ENCODE assay signal across 8 cellular contexts in the genomic region with DNA sequence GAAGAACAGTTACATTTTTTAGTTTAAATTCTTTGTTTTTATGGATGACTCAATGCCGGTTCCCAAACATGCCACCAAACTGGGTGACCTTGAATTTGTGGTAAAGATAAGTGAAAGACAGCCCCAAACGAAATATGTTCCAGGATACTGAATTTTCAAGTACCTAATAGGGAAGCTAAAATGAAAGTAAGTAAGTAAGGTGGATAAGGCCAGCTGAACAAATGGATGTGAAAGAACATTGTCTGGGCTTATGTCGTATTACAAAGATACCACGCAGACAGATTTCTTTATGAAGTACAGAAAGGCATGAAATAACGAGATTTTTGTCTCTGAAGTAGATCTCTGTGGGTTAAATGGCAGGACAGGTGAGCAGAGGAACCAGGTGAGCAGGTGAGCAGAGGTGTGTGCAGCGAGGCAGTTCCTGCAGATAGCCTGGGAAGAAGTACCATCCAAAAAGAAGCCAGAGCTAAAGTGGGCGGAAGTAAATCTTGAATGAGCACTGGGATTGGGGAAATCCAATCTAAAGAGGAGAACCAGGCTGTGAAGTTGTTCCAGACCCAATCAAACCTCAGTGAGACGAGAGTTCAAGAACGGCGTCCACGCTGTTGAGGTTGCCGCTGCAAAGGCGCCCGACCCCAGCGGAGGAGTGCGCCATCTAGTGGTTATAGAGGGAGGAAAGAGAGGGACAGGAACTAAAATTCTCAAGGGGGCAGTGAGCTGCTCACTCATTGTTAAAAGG. TPM values are rescaled to one million over a fixed set of nuclear protein-coding genes. Genes with fewer than 3 reads are reported as not detected.
DNase-seq lines count a peak whose midpoint lies in the region; ATAC-seq and TF ChIP-seq lines count a peak whose summit lies in the region.

No MANE protein-coding gene starts in this region.

- 29 to 31% (median 31%) methylated on average over 16 of the region's 16 CpGs for WGBS in heart left ventricle, 4 donors

- no peaks in the 10 kb centered on the region for H3K9me2 ChIP-seq in MM.1S (replicated peaks; ENCODE audit: insufficient read depth, low read length)

- peak overlapping the region; percentile 73 for H3K4me3 Mint-ChIP-seq in activated naive CD4-positive, alpha-beta T cell treated with anti-CD3 and anti-CD28 coated beads, Interleukin-2, amount 50 U/mL, for 24 hours

- no peaks in the 10 kb centered on the region for H3K27me3 Mint-ChIP-seq in activated naive CD4-positive, alpha-beta T cell treated with anti-CD3 and anti-CD28 coated beads, Interleukin-2, amount 50 U/mL, for 24 hours

- peak overlapping the region; percentile 19; the same call in 1 of the 2 replicates for H3K9ac ChIP-seq in MM.1S (ENCODE audit: low read length)

- no peaks in the 10 kb centered on the region for H3K4me1 ChIP-seq in MM.1S (ENCODE audit: low read length)
- H3K4me1 ChIP-seq in heart left ventricle, result peaks cover 0 to 14% (median 2%) of the 10 kb centered on the region in 12 donors

- peak overlapping the region; percentile 96 for H2AFZ ChIP-seq in MM.1S (ENCODE audit: low read length)

- no peaks in the 10 kb centered on the region for H3K9me3 Mint-ChIP-seq in activated naive CD4-positive, alpha-beta T cell treated with anti-CD3 and anti-CD28 coated beads, Interleukin-2, amount 50 U/mL, for 24 hours

- intact Hi-C loops in heart left ventricle (cut with DNase I), result loop anchor here in 9 of 10 donors (2.0 to 10.0 kb wide), 8 partner anchors 33 to 331 kb away; no protein-coding TSS in a partner anchor

- H3K36me3 Mint-ChIP-seq in activated naive CD4-positive, alpha-beta T cell treated with anti-CD3 and anti-CD28 coated beads, Interleukin-2, amount 50 U/mL, for 24 hours, result no peaks in the 10 kb centered on the region

- H3K4me2 ChIP-seq in MM.1S (ENCODE audit: low read depth, low read length), result peak overlapping the region; percentile 89

- no peaks in the 10 kb centered on the region for H3K79me2 ChIP-seq in MM.1S (ENCODE audit: low read length)

- TF ChIP-seq CTCF in GM10248 (IDR thresholded peaks at IDR 0.05; ENCODE audit: control extremely low read depth, extremely low read depth, low read depth, missing control alignments) (peak; percentile 80), MM.1S (IDR thresholded peaks at IDR 0.05; ENCODE audit: low read length) (peak; percentile 99), heart left ventricle (IDR thresholded peaks at IDR 0.05) (peak; percentile 82 to 98 (median 94))

- no peaks in the 10 kb centered on the region for H3F3A ChIP-seq in MM.1S (ENCODE audit: insufficient read depth, low read length)

- POLR2A ChIA-PET in GM10248 (lab: Yijun Ruan, JAX), result no interaction called here

- CTCF ChIA-PET in GM10248 (lab: Yijun Ruan, JAX), result interaction anchor here (0.7 to 8.1 kb wide), 39 partner anchors 9 to 1517 kb away, joined by 3 to 107 read pairs (median 4); partner anchors contain the start of gene FAM177B

- H3K4me3 ChIP-seq in MM.1S (ENCODE audit: low read length) (peak overlapping the region; percentile 62), heart left ventricle (peak overlapping the region in 3 of 12 donors; percentile 4 to 32 (median 23)), skeletal muscle cell (ENCODE audit: low read depth, low read length) (peak overlapping the region; percentile 22)

- no peak for TF ChIP-seq POLR2A in heart left ventricle (IDR thresholded peaks at IDR 0.05)

- DNase-seq in GM10248 (ENCODE audit: extremely low spot score) (peak; percentile 77), HCEC 1CT (peak; percentile 45), MM.1S (peak; percentile 80), SKM-1 treated with dmso at 0.1 percent for 144 hours (lab: John Stamatoyannopoulos, UW; ENCODE audit: unreplicated experiment) (peak; percentile 76), heart left ventricle (peak; percentile 70 to 85 (median 75)), skeletal muscle cell (ENCODE audit: low read depth) (no peak)

- ATAC-seq in heart left ventricle (peak; percentile 72 to 92 (median 86)), HG02970 (IDR thresholded peaks at IDR 0.05; ENCODE audit: low FRiP score, unreplicated experiment) (no peak)

- H3K9me3 ChIP-seq in MM.1S (replicated peaks; ENCODE audit: insufficient read depth, low read length) (no peaks in the 10 kb centered on the region), heart left ventricle (no peaks in the 10 kb centered on the region)

- H3K27ac Mint-ChIP-seq in activated naive CD4-positive, alpha-beta T cell treated with anti-CD3 and anti-CD28 coated beads, Interleukin-2, amount 50 U/mL, for 24 hours, result no peak overlapping the region

- peaks cover 6% of the 10 kb centered on the region for H3K4me1 Mint-ChIP-seq in activated naive CD4-positive, alpha-beta T cell treated with anti-CD3 and anti-CD28 coated beads, Interleukin-2, amount 50 U/mL, for 24 hours

- H3K27me3 ChIP-seq in MM.1S (replicated peaks; ENCODE audit: insufficient read depth, low read length) (no peaks in the 10 kb centered on the region), heart left ventricle (no peaks in the 10 kb centered on the region)

- no peak overlapping the region for H3K27ac ChIP-seq in MM.1S (ENCODE audit: low read length)
- H3K27ac ChIP-seq in heart left ventricle, result peak overlapping the region in 2 of 12 donors; percentile 13 to 35

- H4K20me1 ChIP-seq in MM.1S (ENCODE audit: insufficient read depth, low read length), result no peaks in the 10 kb centered on the region

- H3K36me3 ChIP-seq in MM.1S (replicated peaks; ENCODE audit: insufficient read depth, low read length), result no peaks in the 10 kb centered on the region
- no peaks in the 10 kb centered on the region for H3K36me3 ChIP-seq in heart left ventricle

RNA-seq across cellular contexts. Expression of gene TLR5, which starts 19.6 kb away (rescaled TPM):
- 1 to 10 TPM in 7 of 9 donors, under 1 TPM in 2; 0.25 to 9.0 (median 2.0) TPM for total RNA-seq in heart left ventricle
- under 1 TPM; 0.50 to 0.72 TPM for polyA plus RNA-seq in heart left ventricle
